Comparison of ENCODE assay signal across 34 cellular contexts in genomic region chr2:84165256-84165655, GRCh38.
DNase-seq lines count a peak whose midpoint lies in the region; ATAC-seq, FAIRE-seq and TF ChIP-seq lines count a peak whose summit lies in the region.
"Had no signal": no experiment of that assay in that cellular context is flagged by ENCODE, and none has a peak within 500 bp of the region (broad histone marks: within the 10 kb centered on the region; RNA-seq: fewer than 3 reads in every experiment).

No MANE protein-coding gene starts in this region.

- 38% methylated on average over 2 of the region's 2 CpGs for WGBS in HepG2 (ENCODE audit: low lambda C conversion rate)
- WGBS in right lobe of liver (ENCODE audit: insufficient coverage, low coverage, low lambda C conversion rate, missing lambda C conversion rate): 69% methylated on average over 2 of the region's 2 CpGs
- 14% methylated on average over 2 of the region's 2 CpGs for WGBS in A549 (ENCODE audit: missing lambda C conversion rate)
- 0% methylated on average over 2 of the region's 2 CpGs for WGBS in K562 (ENCODE audit: insufficient coverage, low coverage, missing lambda C conversion rate)

- TF ChIP-seq CTCF in HepG2 (CRISPR knock-in tag; IDR thresholded peaks at IDR 0.05) (no peak), right lobe of liver (IDR thresholded peaks at IDR 0.05) (no peak), A549 (IDR thresholded peaks at IDR 0.05) (no peak), K562 (IDR thresholded peaks at IDR 0.05 in 2 of 3, conservative IDR thresholded peaks at IDR 0.05 in 1 of 3; ENCODE audit: insufficient read depth in 2 of 3, low read depth in 1 of 3, low read length in 3 of 3) (no peak)

- no peak for TF ChIP-seq RAD21 in HepG2 (CRISPR knock-in tag; IDR thresholded peaks at IDR 0.05)
- TF ChIP-seq RAD21 in A549 (conservative IDR thresholded peaks at IDR 0.05 in 1 of 2, IDR thresholded peaks at IDR 0.05 in 1 of 2): no peak
- no peak for TF ChIP-seq RAD21 in K562 (CRISPR knock-in tag; conservative IDR thresholded peaks at IDR 0.05 in 1 of 2, IDR thresholded peaks at IDR 0.05 in 1 of 2)

- H4K20me1 ChIP-seq in HepG2 (ENCODE audit: insufficient read depth, low read length) (no peaks in the 10 kb centered on the region), K562 (replicated peaks; ENCODE audit: control insufficient read depth, insufficient read depth, low read length) (no peaks in the 10 kb centered on the region)
- H4K20me1 ChIP-seq: BLaER1; BLaER1 treated with 17β-estradiol and CSF1 and Interleukin-3, amounts not matched to agents 10 nM and 100 nM had no signal

- H3K79me2 ChIP-seq in HepG2 (ENCODE audit: insufficient read depth, low read length) (no peaks in the 10 kb centered on the region), K562 (ENCODE audit: control insufficient read depth, insufficient read depth, low read length) (no peaks in the 10 kb centered on the region)

- H3K27ac ChIP-seq in HepG2 (ENCODE audit: extremely low read length, insufficient read depth, low read length): no peak overlapping the region
- H3K27ac ChIP-seq in right lobe of liver: no peak overlapping the region
- H3K27ac ChIP-seq in A549: no peak overlapping the region
- no peak overlapping the region for H3K27ac ChIP-seq in K562 (ENCODE audit: extremely low read depth, low read depth, low read length)
- H3K27ac ChIP-seq: 22Rv1; BLaER1; BLaER1 treated with 17β-estradiol and CSF1 and Interleukin-3, amounts not matched to agents 10 nM and 100 nM; C4-2B had no signal

- no peaks in the 10 kb centered on the region for H3K9me1 ChIP-seq in K562 (ENCODE audit: control insufficient read depth, insufficient read depth, low read length)

- DNase-seq in NCI-H748 treated with DMSO at 0.1 percent for 48 hours (lab: John Stamatoyannopoulos, UW): peak; percentile 16
- no peak for DNase-seq in NCI-H748 (lab: John Stamatoyannopoulos, UW; ENCODE audit: unreplicated experiment)
- no peak for DNase-seq in HepG2 (ENCODE audit: low spot score)
- DNase-seq in right lobe of liver: no peak
- DNase-seq in A549 (ENCODE audit: low read depth in 1 of 2, low spot score in 1 of 2): no peak
- DNase-seq in K562 (ENCODE audit: extremely low read depth in 1 of 4, low spot score in 3 of 4): no peak
- no peak for DNase-seq in ureter (ENCODE audit: low spot score)
- DNase-seq: 8988T; ACHN; AML-193; BE2C; C1 segment of cervical spinal cord; Caco-2; Calu3; CD4-positive, alpha-beta memory T cell; CD4-positive, alpha-beta T cell; CD4-positive, CD25-positive, alpha-beta regulatory T cell; CD8-positive, alpha-beta memory T cell; CD8-positive, alpha-beta T cell; COR-L47; DMS 273 treated with DMSO at 0.1 percent for 48 hours; DMS153; DMS53; DMS79; DMS79 treated with DMSO at 0.1 percent for 48 hours; DND-41; EL had no signal

- H3K27me3 ChIP-seq in HepG2 (ENCODE audit: control insufficient read depth in 1 of 2, insufficient read depth in 2 of 2, low read length in 2 of 2) (no peaks in the 10 kb centered on the region), right lobe of liver (no peaks in the 10 kb centered on the region), K562 (ENCODE audit: control insufficient read depth in 2 of 2, insufficient read depth in 2 of 2, low read length in 2 of 2) (no peaks in the 10 kb centered on the region)
- H3K27me3 ChIP-seq: BE2C; BLaER1; BLaER1 treated with 17β-estradiol and CSF1 and Interleukin-3, amounts not matched to agents 10 nM and 100 nM had no signal

- TF ChIP-seq POLR2A in HepG2 (IDR thresholded peaks at IDR 0.05; ENCODE audit: insufficient read depth in 1 of 2, low read depth in 2 of 2, low read length in 2 of 2) (no peak), right lobe of liver (IDR thresholded peaks at IDR 0.05) (no peak), A549 (IDR thresholded peaks at IDR 0.05; ENCODE audit: low read length) (no peak), K562 (conservative IDR thresholded peaks at IDR 0.05) (no peak)

- no peak for ATAC-seq in HepG2
- no peak for ATAC-seq in right lobe of liver
- ATAC-seq in A549: no peak
- ATAC-seq in K562: no peak
- ATAC-seq in HG03039 (IDR thresholded peaks at IDR 0.05; ENCODE audit: unreplicated experiment): no peak
- ATAC-seq: CD8-positive, alpha-beta T cell had no signal

- H3K9ac ChIP-seq in HepG2 (ENCODE audit: insufficient read depth, low read depth, low read length): no peak overlapping the region
- no peak overlapping the region for H3K9ac ChIP-seq in K562 (ENCODE audit: insufficient read depth in 1 of 2, low read depth in 2 of 2, low read length in 2 of 2)
- H3K9ac ChIP-seq: BLaER1; BLaER1 treated with 17β-estradiol and CSF1 and Interleukin-3, amounts not matched to agents 10 nM and 100 nM had no signal

- H3K9me3 ChIP-seq in HepG2 (ENCODE audit: low read length) (no peaks in the 10 kb centered on the region), right lobe of liver (no peaks in the 10 kb centered on the region), A549 (no peaks in the 10 kb centered on the region), K562 (replicated peaks; ENCODE audit: control insufficient read depth, insufficient read depth, low read depth, low read length) (no peaks in the 10 kb centered on the region)
- H3K9me3 ChIP-seq: BE2C, Caco-2 had no signal

- H3K36me3 ChIP-seq in HepG2 (replicated peaks in 1 of 2; ENCODE audit: control insufficient read depth in 1 of 2, insufficient read depth in 2 of 2, low read length in 2 of 2) (no peaks in the 10 kb centered on the region), right lobe of liver (no peaks in the 10 kb centered on the region), K562 (ENCODE audit: control insufficient read depth, insufficient read depth, low read length) (no peaks in the 10 kb centered on the region)
- H3K36me3 ChIP-seq: BE2C; BLaER1; BLaER1 treated with 17β-estradiol and CSF1 and Interleukin-3, amounts not matched to agents 10 nM and 100 nM had no signal

- BruUV-seq in HepG2 (replicated peaks; lab: Mats Ljungman, UMichigan) (no TSS peak), K562 (replicated peaks; lab: Mats Ljungman, UMichigan) (no TSS peak)

- H3K4me3 ChIP-seq in HepG2 (replicated peaks in 1 of 3; ENCODE audit: insufficient read depth in 1 of 3, low read depth in 2 of 3, low read length in 3 of 3) (no peak overlapping the region), right lobe of liver (no peak overlapping the region), A549 (no peak overlapping the region), K562 (no peak overlapping the region)
- H3K4me3 ChIP-seq: BLaER1; BLaER1 treated with 17β-estradiol and CSF1 and Interleukin-3, amounts not matched to agents 10 nM and 100 nM had no signal

- no peaks in the 10 kb centered on the region for H3K4me1 ChIP-seq in HepG2 (ENCODE audit: insufficient read depth, low read length)
- no peaks in the 10 kb centered on the region for H3K4me1 ChIP-seq in right lobe of liver
- H3K4me1 ChIP-seq in A549: no peaks in the 10 kb centered on the region
- H3K4me1 ChIP-seq in K562 (replicated peaks in 1 of 2; ENCODE audit: control insufficient read depth in 2 of 2, insufficient read depth in 2 of 2, low read length in 2 of 2): no peaks in the 10 kb centered on the region
- H3K4me1 ChIP-seq: BE2C; BLaER1; BLaER1 treated with 17β-estradiol and CSF1 and Interleukin-3, amounts not matched to agents 10 nM and 100 nM; Caco-2 had no signal

- intact Hi-C loops in HepG2 (cut with micrococcal nuclease; ENCODE audit: unreplicated experiment): no loop called here
- intact Hi-C loops in right lobe of liver (cut with DNase I): no loop called here
- intact Hi-C loops in K562 (cut with micrococcal nuclease): no loop called here

- H3K4me2 ChIP-seq in HepG2 (ENCODE audit: low read depth, low read length) (no peak overlapping the region), A549 (no peak overlapping the region), K562 (ENCODE audit: insufficient read depth, low read length) (no peak overlapping the region)
- H3K4me2 ChIP-seq: BLaER1; BLaER1 treated with 17β-estradiol and CSF1 and Interleukin-3, amounts not matched to agents 10 nM and 100 nM had no signal

- TF ChIP-seq EP300 in HepG2 (IDR thresholded peaks at IDR 0.05; ENCODE audit: low read depth in 2 of 2, low read length in 2 of 2): no peak
- TF ChIP-seq EP300 in HepG2 (CRISPR knock-in tag; IDR thresholded peaks at IDR 0.05; ENCODE audit: borderline replicate concordance): no peak
- TF ChIP-seq EP300 in A549 (IDR thresholded peaks at IDR 0.05): no peak
- TF ChIP-seq EP300 in K562 (IDR thresholded peaks at IDR 0.05; ENCODE audit: low read length): no peak

- no peak for FAIRE-seq in HepG2 (lab: Jason Lieb, UNC)
- FAIRE-seq in A549 (lab: Jason Lieb, UNC): no peak
- FAIRE-seq in K562 (lab: Jason Lieb, UNC): no peak
- FAIRE-seq: A204.1, D721Med had no signal

- in situ Hi-C loops in HepG2 (cut with HindIII; ENCODE audit: extremely low pct_ligation_motif_present, low pct_unique_long_range_greater_than_20kb) (no loop called here), K562 (cut with MboI) (no loop called here)

- POLR2A ChIA-PET in HepG2 (lab: Yijun Ruan, JAX): no interaction called here
- POLR2A ChIA-PET in A549 (lab: Yijun Ruan, JAX): no interaction called here
- POLR2A ChIA-PET in K562 (lab: Yijun Ruan, JAX): no interaction called here

- no peak overlapping the region for H2AFZ ChIP-seq in HepG2 (ENCODE audit: low read length)
- H2AFZ ChIP-seq in K562 (ENCODE audit: low read depth, low read length): no peak overlapping the region

- CTCF ChIA-PET in HepG2 (lab: Yijun Ruan, JAX; ENCODE audit: low intra/inter-chr PET ratio, low total read pairs) (no interaction called here), A549 (lab: Yijun Ruan, JAX) (no interaction called here), K562 (lab: Yijun Ruan, JAX; ENCODE audit: low intra/inter-chr PET ratio) (no interaction called here)

TF ChIP-seq in HepG2, 621 proteins besides CTCF, POLR2A, EP300 and RAD21 (continues in another document):
- TF ChIP-seq ZMYM3 (CRISPR knock-in tag; IDR thresholded peaks at IDR 0.05) (no peak), HHEX (CRISPR knock-in tag; IDR thresholded peaks at IDR 0.05) (no peak), GABPB1 (CRISPR knock-in tag; IDR thresholded peaks at IDR 0.05) (no peak), MAFK (conservative IDR thresholded peaks at IDR 0.05 in 1 of 2, IDR thresholded peaks at IDR 0.05 in 1 of 2; ENCODE audit: low read length in 2 of 2) (peak; percentile 19 to 54; a peak in 2 of 4 replicates)

TF ChIP-seq in A549, 52 proteins besides CTCF, POLR2A, EP300 and RAD21:
- TF ChIP-seq BHLHE40 (IDR thresholded peaks at IDR 0.05; ENCODE audit: low read depth, low read length) (no peak), MAFK (IDR thresholded peaks at IDR 0.05; ENCODE audit: partially characterized antibody) (peak; percentile 52)

TF ChIP-seq in K562, 482 proteins besides CTCF, POLR2A, EP300 and RAD21 (continues in another document):
- TF ChIP-seq SMAD4 (CRISPR knock-in tag; conservative IDR thresholded peaks at IDR 0.05) (no peak), SP2 (IDR thresholded peaks at IDR 0.05; ENCODE audit: extremely low read depth, low read depth, low read length, poor library complexity, severe bottlenecking) (no peak), NFRKB (IDR thresholded peaks at IDR 0.05; ENCODE audit: low read depth) (no peak)
